8 cellular contexts compared by ENCODE assay signal in the genomic region with DNA sequence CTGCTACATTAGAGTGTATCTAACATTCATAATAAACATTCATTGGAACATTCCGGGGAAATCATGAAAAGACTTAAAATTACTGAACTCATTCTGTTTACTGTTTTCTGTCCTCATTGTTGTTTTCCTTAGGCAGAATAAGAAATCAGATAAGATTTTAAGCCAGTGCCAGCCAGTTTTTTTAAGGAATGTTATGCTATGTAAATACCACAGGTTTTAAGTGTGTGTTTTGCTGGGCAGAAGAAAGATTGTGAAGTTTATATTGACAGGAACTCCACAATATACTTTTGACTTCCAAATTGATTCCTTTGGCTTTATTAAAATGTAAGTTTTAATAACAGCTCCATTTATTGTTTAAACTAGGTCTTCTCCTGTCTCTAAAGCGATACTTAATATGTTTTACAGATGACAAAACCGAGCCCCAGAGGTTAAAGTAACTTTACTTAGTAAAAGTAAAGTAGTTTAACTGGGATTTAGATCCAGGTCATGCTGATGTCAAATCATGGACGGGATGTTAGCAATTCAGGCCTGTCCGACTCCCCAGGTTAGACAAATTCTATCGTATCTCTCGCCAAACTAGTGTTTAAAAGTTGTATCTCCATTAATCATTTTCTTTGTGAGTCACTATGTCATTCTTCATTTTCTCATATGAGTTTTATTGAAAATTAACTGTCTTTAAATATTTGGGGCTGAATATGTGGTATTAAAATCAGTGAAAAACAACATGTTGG. TPM values are rescaled to one million over a fixed set of nuclear protein-coding genes. Genes with fewer than 3 reads are reported as not detected.
DNase-seq lines count a peak whose midpoint lies in the region; ATAC-seq lines count a peak whose summit lies in the region.

No MANE protein-coding gene starts in this region.

- no peaks in the 10 kb centered on the region for H3K9me3 Mint-ChIP-seq in activated T-helper 1 cell treated with anti-CD3 and anti-CD28 coated beads, Interleukin-12 subunit alpha, Interleukin-12 subunit beta, Interleukin-2, Interleukin-4 antibody, amounts not matched to agents 30 ng/mL and 10 ng/mL and 1 ng/mL, durations not matched to agents 14 hours and 24 hours and 36 hours
- no peaks in the 10 kb centered on the region for H3K9me3 Mint-ChIP-seq in stimulated activated memory B cell treated with anti-CD40 and anti-IgM and Interleukin-4, amounts not matched to agents 10 μg/mL and 1 μg/mL and 100 μg/mL, for 72 hours

- H3K27me3 ChIP-seq in iPS-15b (ENCODE audit: control insufficient read depth, insufficient read depth, low read length), result no peaks in the 10 kb centered on the region

- H3K4me1 ChIP-seq in iPS-15b (ENCODE audit: control insufficient read depth, insufficient read depth, low read length), result peaks cover 4% of the 10 kb centered on the region

- no peak overlapping the region for H3K9ac ChIP-seq in iPS-15b (ENCODE audit: low read depth, low read length)

- peak overlapping the region; percentile 95 for H3K4me3 ChIP-seq in iPS-15b (ENCODE audit: low read depth, low read length)

- peaks cover 15% of the 10 kb centered on the region for H3K36me3 Mint-ChIP-seq in activated T-helper 1 cell treated with anti-CD3 and anti-CD28 coated beads, Interleukin-12 subunit alpha, Interleukin-12 subunit beta, Interleukin-2, Interleukin-4 antibody, amounts not matched to agents 30 ng/mL and 10 ng/mL and 1 ng/mL, durations not matched to agents 14 hours and 24 hours and 36 hours (ENCODE audit: low read depth)
- peaks cover 10% of the 10 kb centered on the region for H3K36me3 Mint-ChIP-seq in stimulated activated memory B cell treated with anti-CD40 and anti-IgM and Interleukin-4, amounts not matched to agents 10 μg/mL and 1 μg/mL and 100 μg/mL, for 72 hours

- H3K4me1 Mint-ChIP-seq in activated T-helper 1 cell treated with anti-CD3 and anti-CD28 coated beads, Interleukin-12 subunit alpha, Interleukin-12 subunit beta, Interleukin-2, Interleukin-4 antibody, amounts not matched to agents 30 ng/mL and 10 ng/mL and 1 ng/mL, durations not matched to agents 14 hours and 24 hours and 36 hours (ENCODE audit: low read depth), result peaks cover 22% of the 10 kb centered on the region
- peaks cover 24% of the 10 kb centered on the region for H3K4me1 Mint-ChIP-seq in stimulated activated memory B cell treated with anti-CD40 and anti-IgM and Interleukin-4, amounts not matched to agents 10 μg/mL and 1 μg/mL and 100 μg/mL, for 72 hours

- peak; percentile 7 for DNase-seq in DMS53 (lab: John Stamatoyannopoulos, UW)
- DNase-seq in DMS53 treated with DMSO at 0.1 percent for 48 hours (lab: John Stamatoyannopoulos, UW; ENCODE audit: unreplicated experiment), result no peak
- no peak for DNase-seq in activated T-helper 1 cell treated with anti-CD3 and anti-CD28 coated beads, Interleukin-12 subunit alpha, Interleukin-12 subunit beta, Interleukin-2, Interleukin-4 antibody, amounts not matched to agents 30 ng/mL and 10 ng/mL and 1 ng/mL, durations not matched to agents 14 hours and 24 hours and 36 hours (ENCODE audit: low spot score)
- no peak for DNase-seq in foreskin melanocyte
- DNase-seq in NCI-H128 (lab: John Stamatoyannopoulos, UW; ENCODE audit: unreplicated experiment), result no peak

- H3K36me3 ChIP-seq in iPS-15b (ENCODE audit: control insufficient read depth, insufficient read depth, low read length), result no peaks in the 10 kb centered on the region

- peaks cover 2% of the 10 kb centered on the region for H3K27me3 Mint-ChIP-seq in activated T-helper 1 cell treated with anti-CD3 and anti-CD28 coated beads, Interleukin-12 subunit alpha, Interleukin-12 subunit beta, Interleukin-2, Interleukin-4 antibody, amounts not matched to agents 30 ng/mL and 10 ng/mL and 1 ng/mL, durations not matched to agents 14 hours and 24 hours and 36 hours (ENCODE audit: insufficient read depth)
- H3K27me3 Mint-ChIP-seq in stimulated activated memory B cell treated with anti-CD40 and anti-IgM and Interleukin-4, amounts not matched to agents 10 μg/mL and 1 μg/mL and 100 μg/mL, for 72 hours, result peaks cover 15% of the 10 kb centered on the region

- peak overlapping the region; percentile 2 for H3K27ac Mint-ChIP-seq in activated T-helper 1 cell treated with anti-CD3 and anti-CD28 coated beads, Interleukin-12 subunit alpha, Interleukin-12 subunit beta, Interleukin-2, Interleukin-4 antibody, amounts not matched to agents 30 ng/mL and 10 ng/mL and 1 ng/mL, durations not matched to agents 14 hours and 24 hours and 36 hours
- peak overlapping the region; percentile 88 for H3K27ac Mint-ChIP-seq in stimulated activated memory B cell treated with anti-CD40 and anti-IgM and Interleukin-4, amounts not matched to agents 10 μg/mL and 1 μg/mL and 100 μg/mL, for 72 hours

- H3K9me3 ChIP-seq in iPS-15b (ENCODE audit: control insufficient read depth, insufficient read depth, low read length), result no peaks in the 10 kb centered on the region

- peak overlapping the region; percentile 97 for H3K4me3 Mint-ChIP-seq in activated T-helper 1 cell treated with anti-CD3 and anti-CD28 coated beads, Interleukin-12 subunit alpha, Interleukin-12 subunit beta, Interleukin-2, Interleukin-4 antibody, amounts not matched to agents 30 ng/mL and 10 ng/mL and 1 ng/mL, durations not matched to agents 14 hours and 24 hours and 36 hours
- peak overlapping the region; percentile 93 for H3K4me3 Mint-ChIP-seq in stimulated activated memory B cell treated with anti-CD40 and anti-IgM and Interleukin-4, amounts not matched to agents 10 μg/mL and 1 μg/mL and 100 μg/mL, for 72 hours

- intact Hi-C loops in activated T-helper 1 cell treated with anti-CD3 and anti-CD28 coated beads, Interleukin-12 subunit alpha, Interleukin-12 subunit beta, Interleukin-2, Interleukin-4 antibody, amounts not matched to agents 30 ng/mL and 10 ng/mL and 1 ng/mL, durations not matched to agents 14 hours and 24 hours and 36 hours (cut with micrococcal nuclease), result loop anchor here (5.0 to 10.0 kb wide), 2 partner anchors 1138 to 1720 kb away; a partner anchor contains a TSS

- no peak for ATAC-seq in stimulated activated memory B cell treated with anti-CD40 and anti-IgM and Interleukin-4, amounts not matched to agents 10 μg/mL and 1 μg/mL and 100 μg/mL, for 72 hours
- ATAC-seq in esophagus mucosa, result no peak

RNA-seq across cellular contexts. Expression of a gene that starts 1.8 kb away (rescaled TPM):
- 119 and 128 TPM in 2 replicates for total RNA-seq in activated T-helper 1 cell treated with anti-CD3 and anti-CD28 coated beads, Interleukin-12 subunit alpha, Interleukin-12 subunit beta, Interleukin-2, Interleukin-4 antibody, amounts not matched to agents 30 ng/mL and 10 ng/mL and 1 ng/mL, durations not matched to agents 14 hours and 24 hours and 36 hours
- 35.8 TPM for total RNA-seq in esophagus mucosa

RNA-seq across cellular contexts. Expression of a gene that starts 6.0 kb away (rescaled TPM):
- not detected in 2 replicates for total RNA-seq in activated T-helper 1 cell treated with anti-CD3 and anti-CD28 coated beads, Interleukin-12 subunit alpha, Interleukin-12 subunit beta, Interleukin-2, Interleukin-4 antibody, amounts not matched to agents 30 ng/mL and 10 ng/mL and 1 ng/mL, durations not matched to agents 14 hours and 24 hours and 36 hours
- not detected for total RNA-seq in esophagus mucosa
